1 cellular context compared by ENCODE assay signal in genomic region chr1:28296401-28297220, GRCh38.
TF ChIP-seq lines count a peak whose summit lies in the region.

No MANE protein-coding gene starts in this region.

TF ChIP-seq in HepG2, 621 proteins besides CTCF, POLR2A, EP300 and RAD21 (continued from another document and continues in another):
- TF ChIP-seq, protein P1, sequence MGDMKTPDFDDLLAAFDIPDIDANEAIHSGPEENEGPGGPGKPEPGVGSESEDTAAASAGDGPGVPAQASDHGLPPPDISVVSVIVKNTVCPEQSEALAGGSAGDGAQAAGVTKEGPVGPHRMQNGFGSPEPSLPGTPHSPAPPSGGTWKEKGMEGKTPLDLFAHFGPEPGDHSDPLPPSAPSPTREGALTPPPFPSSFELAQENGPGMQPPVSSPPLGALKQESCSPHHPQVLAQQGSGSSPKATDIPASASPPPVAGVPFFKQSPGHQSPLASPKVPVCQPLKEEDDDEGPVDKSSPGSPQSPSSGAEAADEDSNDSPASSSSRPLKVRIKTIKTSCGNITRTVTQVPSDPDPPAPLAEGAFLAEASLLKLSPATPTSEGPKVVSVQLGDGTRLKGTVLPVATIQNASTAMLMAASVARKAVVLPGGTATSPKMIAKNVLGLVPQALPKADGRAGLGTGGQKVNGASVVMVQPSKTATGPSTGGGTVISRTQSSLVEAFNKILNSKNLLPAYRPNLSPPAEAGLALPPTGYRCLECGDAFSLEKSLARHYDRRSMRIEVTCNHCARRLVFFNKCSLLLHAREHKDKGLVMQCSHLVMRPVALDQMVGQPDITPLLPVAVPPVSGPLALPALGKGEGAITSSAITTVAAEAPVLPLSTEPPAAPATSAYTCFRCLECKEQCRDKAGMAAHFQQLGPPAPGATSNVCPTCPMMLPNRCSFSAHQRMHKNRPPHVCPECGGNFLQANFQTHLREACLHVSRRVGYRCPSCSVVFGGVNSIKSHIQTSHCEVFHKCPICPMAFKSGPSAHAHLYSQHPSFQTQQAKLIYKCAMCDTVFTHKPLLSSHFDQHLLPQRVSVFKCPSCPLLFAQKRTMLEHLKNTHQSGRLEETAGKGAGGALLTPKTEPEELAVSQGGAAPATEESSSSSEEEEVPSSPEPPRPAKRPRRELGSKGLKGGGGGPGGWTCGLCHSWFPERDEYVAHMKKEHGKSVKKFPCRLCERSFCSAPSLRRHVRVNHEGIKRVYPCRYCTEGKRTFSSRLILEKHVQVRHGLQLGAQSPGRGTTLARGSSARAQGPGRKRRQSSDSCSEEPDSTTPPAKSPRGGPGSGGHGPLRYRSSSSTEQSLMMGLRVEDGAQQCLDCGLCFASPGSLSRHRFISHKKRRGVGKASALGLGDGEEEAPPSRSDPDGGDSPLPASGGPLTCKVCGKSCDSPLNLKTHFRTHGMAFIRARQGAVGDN (CRISPR knock-in tag; IDR thresholded peaks at IDR 0.05): peak; percentile 80
- TF ChIP-seq HDAC2 (CRISPR knock-in tag; IDR thresholded peaks at IDR 0.05) (peak; percentile 94), ZNF761 (CRISPR knock-in tag; conservative IDR thresholded peaks at IDR 0.05) (no peak), DMAP1 (CRISPR knock-in tag; IDR thresholded peaks at IDR 0.05) (peak; percentile 74), GTF2F1 (IDR thresholded peaks at IDR 0.05; ENCODE audit: low read length) (no peak), ZFP91 (CRISPR knock-in tag; IDR thresholded peaks at IDR 0.05; ENCODE audit: borderline replicate concordance) (peak; percentile 47; the same call in 1 of the 2 replicates), THAP7 (CRISPR knock-in tag; IDR thresholded peaks at IDR 0.05) (no peak), ATRX (CRISPR knock-in tag; IDR thresholded peaks at IDR 0.05; ENCODE audit: borderline replicate concordance) (no peak), MED1 (CRISPR knock-in tag; IDR thresholded peaks at IDR 0.05) (peak; percentile 74), E2F5 (CRISPR knock-in tag; conservative IDR thresholded peaks at IDR 0.05) (no peak), FOXO1 (CRISPR knock-in tag; IDR thresholded peaks at IDR 0.05) (peak; percentile 75; the same call in 1 of the 2 replicates), RXRB (CRISPR knock-in tag; IDR thresholded peaks at IDR 0.05; ENCODE audit: borderline replicate concordance) (peak; percentile 76), HMG20A (CRISPR knock-in tag; IDR thresholded peaks at IDR 0.05; ENCODE audit: borderline replicate concordance) (peak; percentile 71; the same call in 1 of the 2 replicates), ZEB1 (IDR thresholded peaks at IDR 0.05; ENCODE audit: insufficient replicate concordance, low read depth) (peak; percentile 38), NFIB (CRISPR knock-in tag; IDR thresholded peaks at IDR 0.05; ENCODE audit: borderline replicate concordance) (no peak), MATR3 (CRISPR knock-in tag; IDR thresholded peaks at IDR 0.05) (no peak), CSRNP2 (CRISPR knock-in tag; conservative IDR thresholded peaks at IDR 0.05; ENCODE audit: low read depth) (no peak), SRSF4 (IDR thresholded peaks at IDR 0.05; ENCODE audit: low read depth, low read length, poor library complexity, severe bottlenecking) (no peak), ZFYVE20 (CRISPR knock-in tag; IDR thresholded peaks at IDR 0.05; ENCODE audit: borderline replicate concordance, low read depth) (no peak), NRL (CRISPR knock-in tag; IDR thresholded peaks at IDR 0.05; ENCODE audit: borderline replicate concordance) (no peak), PCBP1 (IDR thresholded peaks at IDR 0.05; ENCODE audit: borderline replicate concordance, low read depth, low read length) (no peak), SAP130 (CRISPR knock-in tag; IDR thresholded peaks at IDR 0.05; ENCODE audit: low read depth) (peak; percentile 48), ZNF142 (CRISPR knock-in tag; IDR thresholded peaks at IDR 0.05) (no peak), TAF15 (IDR thresholded peaks at IDR 0.05; ENCODE audit: low read depth, low read length, poor library complexity, severe bottlenecking) (no peak), ZNF768 (CRISPR knock-in tag; IDR thresholded peaks at IDR 0.05) (peak; percentile 82), ZNF24 (IDR thresholded peaks at IDR 0.05) (no peak), ZMYM2 (CRISPR knock-in tag; IDR thresholded peaks at IDR 0.05) (peak; percentile 80), ZNF264 (CRISPR knock-in tag; IDR thresholded peaks at IDR 0.05) (no peak), ETV6 (CRISPR knock-in tag; conservative IDR thresholded peaks at IDR 0.05) (no peak), ZBTB42 (CRISPR knock-in tag; IDR thresholded peaks at IDR 0.05) (no peak; the same call in 1 of the 2 replicates), SSRP1 (CRISPR knock-in tag; IDR thresholded peaks at IDR 0.05) (0 out of 2 replicates have a peak, but pooled peaks have one; percentile 36)
- TF ChIP-seq, protein P2, sequence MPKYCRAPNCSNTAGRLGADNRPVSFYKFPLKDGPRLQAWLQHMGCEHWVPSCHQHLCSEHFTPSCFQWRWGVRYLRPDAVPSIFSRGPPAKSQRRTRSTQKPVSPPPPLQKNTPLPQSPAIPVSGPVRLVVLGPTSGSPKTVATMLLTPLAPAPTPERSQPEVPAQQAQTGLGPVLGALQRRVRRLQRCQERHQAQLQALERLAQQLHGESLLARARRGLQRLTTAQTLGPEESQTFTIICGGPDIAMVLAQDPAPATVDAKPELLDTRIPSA (CRISPR knock-in tag; IDR thresholded peaks at IDR 0.05; ENCODE audit: borderline replicate concordance): no peak
- TF ChIP-seq, protein P3, sequence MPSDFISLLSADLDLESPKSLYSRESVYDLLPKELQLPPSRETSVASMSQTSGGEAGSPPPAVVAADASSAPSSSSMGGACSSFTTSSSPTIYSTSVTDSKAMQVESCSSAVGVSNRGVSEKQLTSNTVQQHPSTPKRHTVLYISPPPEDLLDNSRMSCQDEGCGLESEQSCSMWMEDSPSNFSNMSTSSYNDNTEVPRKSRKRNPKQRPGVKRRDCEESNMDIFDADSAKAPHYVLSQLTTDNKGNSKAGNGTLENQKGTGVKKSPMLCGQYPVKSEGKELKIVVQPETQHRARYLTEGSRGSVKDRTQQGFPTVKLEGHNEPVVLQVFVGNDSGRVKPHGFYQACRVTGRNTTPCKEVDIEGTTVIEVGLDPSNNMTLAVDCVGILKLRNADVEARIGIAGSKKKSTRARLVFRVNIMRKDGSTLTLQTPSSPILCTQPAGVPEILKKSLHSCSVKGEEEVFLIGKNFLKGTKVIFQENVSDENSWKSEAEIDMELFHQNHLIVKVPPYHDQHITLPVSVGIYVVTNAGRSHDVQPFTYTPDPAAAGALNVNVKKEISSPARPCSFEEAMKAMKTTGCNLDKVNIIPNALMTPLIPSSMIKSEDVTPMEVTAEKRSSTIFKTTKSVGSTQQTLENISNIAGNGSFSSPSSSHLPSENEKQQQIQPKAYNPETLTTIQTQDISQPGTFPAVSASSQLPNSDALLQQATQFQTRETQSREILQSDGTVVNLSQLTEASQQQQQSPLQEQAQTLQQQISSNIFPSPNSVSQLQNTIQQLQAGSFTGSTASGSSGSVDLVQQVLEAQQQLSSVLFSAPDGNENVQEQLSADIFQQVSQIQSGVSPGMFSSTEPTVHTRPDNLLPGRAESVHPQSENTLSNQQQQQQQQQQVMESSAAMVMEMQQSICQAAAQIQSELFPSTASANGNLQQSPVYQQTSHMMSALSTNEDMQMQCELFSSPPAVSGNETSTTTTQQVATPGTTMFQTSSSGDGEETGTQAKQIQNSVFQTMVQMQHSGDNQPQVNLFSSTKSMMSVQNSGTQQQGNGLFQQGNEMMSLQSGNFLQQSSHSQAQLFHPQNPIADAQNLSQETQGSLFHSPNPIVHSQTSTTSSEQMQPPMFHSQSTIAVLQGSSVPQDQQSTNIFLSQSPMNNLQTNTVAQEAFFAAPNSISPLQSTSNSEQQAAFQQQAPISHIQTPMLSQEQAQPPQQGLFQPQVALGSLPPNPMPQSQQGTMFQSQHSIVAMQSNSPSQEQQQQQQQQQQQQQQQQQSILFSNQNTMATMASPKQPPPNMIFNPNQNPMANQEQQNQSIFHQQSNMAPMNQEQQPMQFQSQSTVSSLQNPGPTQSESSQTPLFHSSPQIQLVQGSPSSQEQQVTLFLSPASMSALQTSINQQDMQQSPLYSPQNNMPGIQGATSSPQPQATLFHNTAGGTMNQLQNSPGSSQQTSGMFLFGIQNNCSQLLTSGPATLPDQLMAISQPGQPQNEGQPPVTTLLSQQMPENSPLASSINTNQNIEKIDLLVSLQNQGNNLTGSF (CRISPR knock-in tag; IDR thresholded peaks at IDR 0.05): no peak
- TF ChIP-seq, protein P4, sequence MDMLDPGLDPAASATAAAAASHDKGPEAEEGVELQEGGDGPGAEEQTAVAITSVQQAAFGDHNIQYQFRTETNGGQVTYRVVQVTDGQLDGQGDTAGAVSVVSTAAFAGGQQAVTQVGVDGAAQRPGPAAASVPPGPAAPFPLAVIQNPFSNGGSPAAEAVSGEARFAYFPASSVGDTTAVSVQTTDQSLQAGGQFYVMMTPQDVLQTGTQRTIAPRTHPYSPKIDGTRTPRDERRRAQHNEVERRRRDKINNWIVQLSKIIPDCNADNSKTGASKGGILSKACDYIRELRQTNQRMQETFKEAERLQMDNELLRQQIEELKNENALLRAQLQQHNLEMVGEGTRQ (IDR thresholded peaks at IDR 0.05; ENCODE audit: low read depth, low read length): peak; percentile 92
- TF ChIP-seq, protein P4 (CRISPR knock-in tag; IDR thresholded peaks at IDR 0.05; ENCODE audit: borderline replicate concordance): peak; percentile 89; the same call in 1 of the 2 replicates
